In genomic region chr5:179607449-179607931, GRCh38 we compare ENCODE assay signal across 9 cellular contexts. TPM values are rescaled to one million over a fixed set of nuclear protein-coding genes. Genes with fewer than 3 reads are reported as not detected.
DNase-seq lines count a peak whose midpoint lies in the region; ATAC-seq and TF ChIP-seq lines count a peak whose summit lies in the region.
"Had no signal": no experiment of that assay in that cellular context is flagged by ENCODE, and none has a peak within 500 bp of the region (broad histone marks: within the 10 kb centered on the region; RNA-seq: fewer than 3 reads in every experiment).

No MANE protein-coding gene starts in this region.

- H3K4me3 ChIP-seq in left lung = no peak overlapping the region

- peaks cover 0 to 100% of the 10 kb centered on the region in 2 donors for H3K36me3 ChIP-seq in left lung

- CTCF ChIA-PET in activated naive CD4-positive, alpha-beta T cell treated with anti-CD3 and anti-CD28 coated beads, Interleukin-2, amount 10 ng/mL, durations not matched to agents 7 days and 5 days (lab: Charles Lee) = interaction anchor here (0.8 to 1.4 kb wide), 2 partner anchors 9 to 12 kb away, joined by 3 read pairs; no protein-coding TSS in a partner anchor
- CTCF ChIA-PET in GM10248 (lab: Yijun Ruan, JAX) = interaction anchor here (1.9 to 2.3 kb wide), 2 partner anchors 14 to 61 kb away, joined by 6 to 7 read pairs; no protein-coding TSS in a partner anchor

- POLR2A ChIA-PET in GM10248 (lab: Yijun Ruan, JAX) = interaction anchor here (0.5 to 1.5 kb wide), 2 partner anchors 16 to 1008 kb away, joined by 4 to 9 read pairs; partner anchors contain the start of gene HNRNPH1

- TF ChIP-seq CTCF in left lung (IDR thresholded peaks at IDR 0.05) (no peak), type B pancreatic cell (conservative IDR thresholded peaks at IDR 0.05) (no peak), GM10248 (IDR thresholded peaks at IDR 0.05; ENCODE audit: control extremely low read depth, extremely low read depth, low read depth, missing control alignments) (no peak)

- H3K27ac ChIP-seq in left lung = no peak overlapping the region

- H3K9me3 ChIP-seq in left lung = no peaks in the 10 kb centered on the region

- intact Hi-C loops in left lung (cut with DNase I) = no loop called here

- H3K4me1 ChIP-seq in left lung = peaks cover 0 to 12% of the 10 kb centered on the region in 2 donors

- H3K4me1 Mint-ChIP-seq in activated naive CD4-positive, alpha-beta T cell treated with anti-CD3 and anti-CD28 coated beads, Interleukin-2, amount 10 ng/mL, durations not matched to agents 7 days and 5 days = peaks cover 57% of the 10 kb centered on the region
- peaks cover 26% of the 10 kb centered on the region for H3K4me1 Mint-ChIP-seq in type B pancreatic cell (ENCODE audit: unreplicated experiment)

- H3K27ac Mint-ChIP-seq in activated naive CD4-positive, alpha-beta T cell treated with anti-CD3 and anti-CD28 coated beads, Interleukin-2, amount 10 ng/mL, durations not matched to agents 7 days and 5 days = peak overlapping the region; percentile 90
- H3K27ac Mint-ChIP-seq in type B pancreatic cell = peak overlapping the region; percentile 71

- DNase-seq in activated naive CD4-positive, alpha-beta T cell treated with anti-CD3 and anti-CD28 coated beads, Interleukin-2, amount 10 ng/mL, durations not matched to agents 7 days and 5 days = no peak
- no peak for DNase-seq in activated naive CD4-positive, alpha-beta T cell (lab: John Stamatoyannopoulos, UW)
- DNase-seq in anterior cingulate cortex (lab: John Stamatoyannopoulos, UW) (peak in 50 of 58 donors; percentile 13 to 76 (median 53)), left lung (no peak), type B pancreatic cell (ENCODE audit: extremely low spot score, unreplicated experiment) (no peak), NCI-H2029 treated with DMSO at 0.1 percent for 48 hours (lab: John Stamatoyannopoulos, UW) (no peak), AG08396 (ENCODE audit: low spot score) (no peak), GM10248 (ENCODE audit: extremely low spot score) (no peak)
- DNase-seq: NCI-H226 had no signal

- H3K4me3 Mint-ChIP-seq in activated naive CD4-positive, alpha-beta T cell treated with anti-CD3 and anti-CD28 coated beads, Interleukin-2, amount 10 ng/mL, durations not matched to agents 7 days and 5 days = peak overlapping the region; percentile 7
- H3K4me3 Mint-ChIP-seq in type B pancreatic cell = no peak overlapping the region

- ATAC-seq in left lung = peak; percentile 8

- H3K9me3 Mint-ChIP-seq in activated naive CD4-positive, alpha-beta T cell treated with anti-CD3 and anti-CD28 coated beads, Interleukin-2, amount 10 ng/mL, durations not matched to agents 7 days and 5 days = no peaks in the 10 kb centered on the region
- H3K9me3 Mint-ChIP-seq in type B pancreatic cell = no peaks in the 10 kb centered on the region

- no peaks in the 10 kb centered on the region for H3K27me3 ChIP-seq in left lung

- no peaks in the 10 kb centered on the region for H3K27me3 Mint-ChIP-seq in activated naive CD4-positive, alpha-beta T cell treated with anti-CD3 and anti-CD28 coated beads, Interleukin-2, amount 10 ng/mL, durations not matched to agents 7 days and 5 days
- no peaks in the 10 kb centered on the region for H3K27me3 Mint-ChIP-seq in type B pancreatic cell

- peaks cover 61% of the 10 kb centered on the region for H3K36me3 Mint-ChIP-seq in activated naive CD4-positive, alpha-beta T cell treated with anti-CD3 and anti-CD28 coated beads, Interleukin-2, amount 10 ng/mL, durations not matched to agents 7 days and 5 days
- H3K36me3 Mint-ChIP-seq in type B pancreatic cell = peaks cover 22% of the 10 kb centered on the region

RNA-seq across cellular contexts. Expression of gene HNRNPH1, which starts 16.0 kb away (rescaled TPM):
- total RNA-seq in left lung (100 to 1,000 TPM; 404 to 490 TPM), type B pancreatic cell (ENCODE audit: low replicate concordance) (560 and 893 TPM in 2 replicates)

RNA-seq across cellular contexts. Expression of gene RUFY1, which starts 57.1 kb away (rescaled TPM):
- total RNA-seq in left lung (10 to 100 TPM; 47.9 to 60.4 TPM), type B pancreatic cell (ENCODE audit: low replicate concordance) (41.2 and 51.6 TPM in 2 replicates)

Comparison
In these comparisons a context has a peak if more than half of its experiments do, and no peak if none do; other contexts are left out.
1. DNase-seq: peak in anterior cingulate cortex (50 of 58); none in activated naive CD4-positive, alpha-beta T cell treated with anti-CD3 and anti-CD28 coated beads, Interleukin-2, amount 10 ng/mL, durations not matched to agents 7 days and 5 days (single experiment), activated naive CD4-positive, alpha-beta T cell (0 of 4), left lung (0 of 2), type B pancreatic cell (single experiment), NCI-H2029 treated with DMSO at 0.1 percent for 48 hours (single experiment), AG08396 (single experiment) and GM10248 (single experiment).